In genomic region chr20:835220-836045, GRCh38 we compare ENCODE assay signal across 7 cellular contexts. TPM values are rescaled to one million over a fixed set of nuclear protein-coding genes. Genes with fewer than 3 reads are reported as not detected.
A peak's percentile ranks its signal among the peaks of the same experiment; 100 is the strongest.
DNase-seq lines count a peak whose midpoint lies in the region; ATAC-seq and TF ChIP-seq lines count a peak whose summit lies in the region.

No MANE protein-coding gene starts in this region.

- H3K4me3 ChIP-seq in HCT116 (replicated peaks in 1 of 2; ENCODE audit: low read depth in 1 of 2, low read length in 2 of 2), result peak overlapping the region in 1 of 2 experiments; percentile 32; a peak in 1 of 4 replicates
- H3K4me3 ChIP-seq in rectal smooth muscle tissue (ENCODE audit: low read length), result peak overlapping the region; percentile 13
- H3K4me3 ChIP-seq in brain microvascular endothelial cell (ENCODE audit: low read depth, low read length), result no peak overlapping the region

- POLR2A ChIA-PET in HCT116 (lab: Charles Lee), result no interaction called here
- POLR2A ChIA-PET in T-cell (lab: Charles Lee), result no interaction called here

- RAD21 ChIA-PET in HCT116 (lab: Charles Lee; ENCODE audit: low non-redundant PET in 1 of 2, low total read pairs in 2 of 2, uncharacterized antibody in 2 of 2, unreplicated experiment in 2 of 2), result no interaction called here

- H3K9me2 ChIP-seq in HCT116 (ENCODE audit: insufficient read depth), result no peaks in the 10 kb centered on the region

- CTCF ChIA-PET in HCT116 (lab: Charles Lee), result interaction anchor here (1.0 to 1.3 kb wide), 2 partner anchors 18 to 120 kb away, joined by 3 to 6 read pairs; no protein-coding TSS in a partner anchor
- CTCF ChIA-PET in T-cell (lab: Charles Lee), result no interaction called here

- H3K27ac ChIP-seq in HCT116 (ENCODE audit: low read depth, low read length) (no peak overlapping the region), rectal smooth muscle tissue (ENCODE audit: low read depth, low read length) (no peak overlapping the region), brain microvascular endothelial cell (no peak overlapping the region)

- no peaks in the 10 kb centered on the region for H3K9me3 Mint-ChIP-seq in T-cell

- H4K20me1 ChIP-seq in HCT116 (ENCODE audit: insufficient read depth), result no peaks in the 10 kb centered on the region

- no peak for TF ChIP-seq POLR2A in HCT116 (IDR thresholded peaks at IDR 0.05; ENCODE audit: borderline replicate concordance, extremely low read depth, insufficient read depth, insufficient read length)

- peak overlapping the region; percentile 95 for H3K4me2 ChIP-seq in HCT116 (ENCODE audit: low read length)

- peaks cover 45 to 63% (median 47%) of the 10 kb centered on the region in 3 donors for H3K4me1 Mint-ChIP-seq in T-cell

- TF ChIP-seq CTCF in HCT116 (IDR thresholded peaks at IDR 0.05 in 2 of 3, conservative IDR thresholded peaks at IDR 0.05 in 1 of 3; ENCODE audit: borderline replicate concordance in 1 of 3, insufficient read depth in 1 of 3, low read depth in 2 of 3, low read length in 2 of 3) (no peak), brain microvascular endothelial cell (IDR thresholded peaks at IDR 0.05; ENCODE audit: low read depth, low read length, missing control alignments) (no peak)

- H3K27me3 Mint-ChIP-seq in T-cell, result no peaks in the 10 kb centered on the region

- no peaks in the 10 kb centered on the region for H3K27me3 ChIP-seq in HCT116 (ENCODE audit: insufficient read depth, low read length)
- no peaks in the 10 kb centered on the region for H3K27me3 ChIP-seq in rectal smooth muscle tissue (ENCODE audit: control insufficient read depth, insufficient read depth, low read length)
- H3K27me3 ChIP-seq in brain microvascular endothelial cell (replicated peaks), result no peaks in the 10 kb centered on the region

- H3K36me3 ChIP-seq in HCT116 (ENCODE audit: control insufficient read depth in 1 of 2, insufficient read depth in 2 of 2, low read length in 2 of 2) (no peaks in the 10 kb centered on the region), rectal smooth muscle tissue (ENCODE audit: control insufficient read depth, insufficient read depth, low read length) (no peaks in the 10 kb centered on the region), brain microvascular endothelial cell (replicated peaks) (no peaks in the 10 kb centered on the region)

- H3K27ac Mint-ChIP-seq in T-cell, result peak overlapping the region; percentile 50 to 82

- H3K9ac ChIP-seq in HCT116 (ENCODE audit: low read length), result 0 out of 2 replicates have a peak overlapping the region, but pooled peaks have one; percentile 17
- H3K9ac ChIP-seq in rectal smooth muscle tissue (ENCODE audit: low read length), result no peak overlapping the region

- peaks cover 4% of the 10 kb centered on the region for H3K36me3 Mint-ChIP-seq in T-cell

- no TSS peak for BruUV-seq in HCT116 (replicated peaks; lab: Mats Ljungman, UMichigan)

- peaks cover 31% of the 10 kb centered on the region for H3K79me2 ChIP-seq in HCT116 (ENCODE audit: insufficient read depth, low read length)

- in situ Hi-C loops in brain microvascular endothelial cell (cut with HindIII; ENCODE audit: low pct_ligation_motif_present, low sequenced_read_pairs), result no loop called here

- peaks cover 18 to 40% of the 10 kb centered on the region in 2 experiments for H3K4me1 ChIP-seq in HCT116 (ENCODE audit: control insufficient read depth in 1 of 2, insufficient read depth in 2 of 2, low read length in 2 of 2)
- H3K4me1 ChIP-seq in rectal smooth muscle tissue (ENCODE audit: control insufficient read depth, insufficient read depth, low read length), result peaks cover 3% of the 10 kb centered on the region

- TF ChIP-seq RAD21 in HCT116 (IDR thresholded peaks at IDR 0.05; ENCODE audit: low read depth), result peak; percentile 42; the same call in 1 of the 2 replicates

- no peak overlapping the region for H2AFZ ChIP-seq in HCT116 (ENCODE audit: low read depth, low read length, poor library complexity, severe bottlenecking)

- H3K4me3 Mint-ChIP-seq in T-cell, result peak overlapping the region; percentile 26 to 92 (median 86)

- intact Hi-C loops in HCT116 (cut with micrococcal nuclease), result no loop called here

- no peaks in the 10 kb centered on the region for H3K9me3 ChIP-seq in HCT116 (ENCODE audit: control insufficient read depth in 1 of 2, insufficient read depth in 1 of 2, low read depth in 1 of 2, low read length in 2 of 2)

- DNase-seq in HCT116 (ENCODE audit: low read depth, low spot score) (no peak), T-cell (peak in 1 of 34 experiments; percentile 5), epidermal melanocyte (ENCODE audit: insufficient read length, low spot score) (peak; percentile 13), brain microvascular endothelial cell (no peak)
- DNase-seq in activated CD4-positive, CD25-positive, alpha-beta regulatory T cell treated with anti-CD3 and anti-CD28 coated beads, Interleukin-2, amount 50 U/mL, for 72 hours, result no peak

- ATAC-seq in HCT116 (no peak), T-cell (replicated peaks in 1 of 4) (no peak), GM18519 (IDR thresholded peaks at IDR 0.05; ENCODE audit: low FRiP score, unreplicated experiment) (no peak)

TF ChIP-seq in HCT116, 20 proteins besides CTCF, POLR2A, EP300 and RAD21:
- TF ChIP-seq ATF3 (IDR thresholded peaks at IDR 0.05) (no peak), ZFX (IDR thresholded peaks at IDR 0.05) (0 out of 2 replicates have a peak, but pooled peaks have one; percentile 9)

RNA-seq across cellular contexts. Expression of gene FAM110A, which starts 1.9 kb away (rescaled TPM):
- total RNA-seq in HCT116 (2021; ENCODE audit: unreplicated experiment), result 26.4 TPM
- polyA plus RNA-seq in HCT116 (2012), result 26.3 and 30.1 TPM in 2 replicates
- 10 to 100 TPM; 12.7 to 27.9 (median 26.9) TPM for total RNA-seq in T-cell
